Comparison of ENCODE assay signal across 20 cellular contexts in the genomic region with DNA sequence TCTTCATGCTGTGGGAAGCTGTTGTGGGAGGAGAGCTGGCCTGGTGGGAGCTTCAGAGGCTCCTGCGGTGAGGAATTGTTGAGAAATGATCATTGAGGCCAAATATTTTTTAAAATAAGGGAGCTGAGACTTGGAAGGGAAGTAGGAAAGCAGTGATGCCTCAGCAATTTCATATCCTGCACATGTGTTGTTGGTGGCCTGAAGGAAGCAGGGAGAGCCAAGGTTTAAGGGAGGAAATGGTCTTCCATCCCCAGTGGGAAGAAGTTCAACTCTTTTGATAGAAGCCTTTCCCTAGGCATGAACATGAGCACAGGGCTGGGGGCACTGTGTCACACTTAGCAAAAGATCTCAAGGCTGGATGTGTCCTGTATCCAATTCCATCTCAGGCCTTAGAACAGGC. TPM values are rescaled to one million over a fixed set of nuclear protein-coding genes. Genes with fewer than 3 reads are reported as not detected.
DNase-seq lines count a peak whose midpoint lies in the region; ATAC-seq and TF ChIP-seq lines count a peak whose summit lies in the region.
"Had no signal": no experiment of that assay in that cellular context is flagged by ENCODE, and none has a peak within 500 bp of the region (broad histone marks: within the 10 kb centered on the region; RNA-seq: fewer than 3 reads in every experiment).

A gene (minus strand): TSS at position 87 of the 400 bp plus-strand sequence. CDS start 80 bp downstream, at position 7.

- TF ChIP-seq CTCF in prostate gland (IDR thresholded peaks at IDR 0.05), result no peak

- intact Hi-C loops in dendritic cell treated with granulocyte-macrophage colony-stimulating factor and Interleukin-4, amounts not matched to agents 40 ng/mL and 50 ng/mL, for 4 days (cut with micrococcal nuclease), result no loop called here
- intact Hi-C loops in right cardiac atrium (cut with DNase I) (no loop called here), prostate gland (cut with DNase I) (no loop called here)

- H3K27me3 ChIP-seq in right cardiac atrium (ENCODE audit: control insufficient read depth, insufficient read depth), result no peaks in the 10 kb centered on the region
- no peaks in the 10 kb centered on the region for H3K27me3 ChIP-seq in prostate gland (replicated peaks; ENCODE audit: insufficient read depth)
- no peaks in the 10 kb centered on the region for H3K27me3 ChIP-seq in thymus (ENCODE audit: control insufficient read depth, insufficient read depth)

- 48% methylated on average over 1 of the region's 1 CpG for WGBS in right cardiac atrium
- 70% methylated on average over 1 of the region's 1 CpG for WGBS in prostate gland
- WGBS in thymus, result 95% methylated on average over 1 of the region's 1 CpG

- peak within 1 kb of the TSS; percentile 63 for H3K27ac Mint-ChIP-seq in dendritic cell treated with granulocyte-macrophage colony-stimulating factor and Interleukin-4, amounts not matched to agents 40 ng/mL and 50 ng/mL, for 4 days
- H3K27ac Mint-ChIP-seq: activated naive CD4-positive, alpha-beta T cell treated with anti-CD3 and anti-CD28 coated beads for 36 hours had no signal

- no peak for DNase-seq in right cardiac atrium
- no peak for DNase-seq in prostate gland (ENCODE audit: low spot score)
- no peak for DNase-seq in medulla oblongata (ENCODE audit: extremely low spot score)
- no peak for DNase-seq in stimulated activated CD4-positive, alpha-beta T cell treated with anti-CD3 and anti-CD28 coated beads, Interleukin-15, amount 100 ng/mL, for 24 hours
- DNase-seq: activated CD4-positive, alpha-beta T cell treated with anti-CD3 and anti-CD28 coated beads, Interleukin-2, amount 50 U/mL, for 48 hours; activated naive CD4-positive, alpha-beta T cell treated with anti-CD3 and anti-CD28 coated beads for 36 hours; DND-41; foreskin fibroblast; kidney glomerular epithelial cell; NCI-H1436 treated with DMSO at 0.1 percent for 48 hours; NCI-H774; PC-3; SJCRH30; stimulated activated CD4-positive, alpha-beta T cell treated with anti-CD3 and anti-CD28 coated beads, Interleukin-4, amount 100 ng/mL, for 4 hours; T-helper 2 cell had no signal

- peaks cover 4% of the 10 kb centered on the region for H3K4me1 ChIP-seq in right cardiac atrium (ENCODE audit: control insufficient read depth, insufficient read depth, low read length)
- H3K4me1 ChIP-seq in prostate gland (replicated peaks), result no peaks in the 10 kb centered on the region
- H3K4me1 ChIP-seq in thymus (ENCODE audit: control insufficient read depth, insufficient read depth, low read length), result no peaks in the 10 kb centered on the region
- H3K4me1 ChIP-seq: HAP-1, SJCRH30 had no signal

- H3K9me3 ChIP-seq in right cardiac atrium (ENCODE audit: control insufficient read depth, low read length), result no peaks in the 10 kb centered on the region
- no peaks in the 10 kb centered on the region for H3K9me3 ChIP-seq in prostate gland
- no peaks in the 10 kb centered on the region for H3K9me3 ChIP-seq in thymus (ENCODE audit: control insufficient read depth)
- H3K9me3 ChIP-seq: HAP-1, SJCRH30 had no signal

- no peak for TF ChIP-seq POLR2A in prostate gland (IDR thresholded peaks at IDR 0.05)

- H3K4me3 Mint-ChIP-seq in dendritic cell treated with granulocyte-macrophage colony-stimulating factor and Interleukin-4, amounts not matched to agents 40 ng/mL and 50 ng/mL, for 4 days, result peak within 1 kb of the TSS; percentile 49
- H3K4me3 Mint-ChIP-seq: activated naive CD4-positive, alpha-beta T cell treated with anti-CD3 and anti-CD28 coated beads for 36 hours had no signal

- ATAC-seq in right cardiac atrium, result no peak
- no peak for ATAC-seq in HG03432 (IDR thresholded peaks at IDR 0.05; ENCODE audit: unreplicated experiment)
- ATAC-seq in HG02763 (IDR thresholded peaks at IDR 0.05; ENCODE audit: unreplicated experiment), result no peak
- ATAC-seq: PC-3 had no signal

- peaks cover 2% of the 10 kb centered on the region for H3K27me3 Mint-ChIP-seq in dendritic cell treated with granulocyte-macrophage colony-stimulating factor and Interleukin-4, amounts not matched to agents 40 ng/mL and 50 ng/mL, for 4 days

- H3K9me3 Mint-ChIP-seq in dendritic cell treated with granulocyte-macrophage colony-stimulating factor and Interleukin-4, amounts not matched to agents 40 ng/mL and 50 ng/mL, for 4 days, result no peaks in the 10 kb centered on the region

- H3K36me3 ChIP-seq in prostate gland (no peaks in the 10 kb centered on the region), thymus (ENCODE audit: control insufficient read depth, insufficient read depth) (no peaks in the 10 kb centered on the region)
- H3K36me3 ChIP-seq: HAP-1, SJCRH30 had no signal

- peak within 1 kb of the TSS; percentile 25 for H3K4me3 ChIP-seq in right cardiac atrium (ENCODE audit: low read length)
- H3K4me3 ChIP-seq in prostate gland, result no peak within 1 kb of the TSS
- no peak within 1 kb of the TSS for H3K4me3 ChIP-seq in thymus (ENCODE audit: low read length)
- H3K4me3 ChIP-seq: HAP-1, SJCRH30 had no signal

- peaks cover 13% of the 10 kb centered on the region for H3K36me3 Mint-ChIP-seq in dendritic cell treated with granulocyte-macrophage colony-stimulating factor and Interleukin-4, amounts not matched to agents 40 ng/mL and 50 ng/mL, for 4 days (ENCODE audit: low read depth)

- peaks cover 38% of the 10 kb centered on the region for H3K4me1 Mint-ChIP-seq in dendritic cell treated with granulocyte-macrophage colony-stimulating factor and Interleukin-4, amounts not matched to agents 40 ng/mL and 50 ng/mL, for 4 days (ENCODE audit: low read depth)

- H3K27ac ChIP-seq in right cardiac atrium (ENCODE audit: low read length) (peak within 1 kb of the TSS; percentile 75), prostate gland (no peak within 1 kb of the TSS), thymus (ENCODE audit: low read depth) (no peak within 1 kb of the TSS)
- H3K27ac ChIP-seq: SJCRH30 had no signal

RNA-seq across cellular contexts. Expression of the gene that starts here (rescaled TPM):
- total RNA-seq in right cardiac atrium, result 10 to 100 TPM in 3 of 4 donors, 1 to 10 TPM in 1; 5.1 to 28.2 (median 25.0) TPM
- 114 TPM for polyA plus RNA-seq in right cardiac atrium
- total RNA-seq in prostate gland, result 10 to 100 TPM; 19.9 to 28.0 TPM
- 94.2 TPM for polyA plus RNA-seq in thymus
- total RNA-seq: activated naive CD4-positive, alpha-beta T cell treated with anti-CD3 and anti-CD28 coated beads for 36 hours; PC-3; SJCRH30 had no signal
